ENCODE assay signal across 8 cellular contexts in genomic region chr4:102343964-102344519, GRCh38. TPM values are rescaled to one million over a fixed set of nuclear protein-coding genes. Genes with fewer than 3 reads are reported as not detected.
A peak's percentile ranks its signal among the peaks of the same experiment; 100 is the strongest.
DNase-seq lines count a peak whose midpoint lies in the region; ATAC-seq and TF ChIP-seq lines count a peak whose summit lies in the region.

No MANE protein-coding gene starts in this region.

- no TSS peak for BruUV-seq in A673 (replicated peaks; lab: Mats Ljungman, UMichigan)

- intact Hi-C loops in A673 (cut with micrococcal nuclease; ENCODE audit: unreplicated experiment), result loop anchor here (5.0 kb wide), 1 partner anchor 88 kb away; no protein-coding TSS in a partner anchor
- intact Hi-C loops in dorsolateral prefrontal cortex (cut with DNase I), result loop anchor here in 1 of 2 donors (10.0 kb wide), 1 partner anchor 81 kb away; no protein-coding TSS in a partner anchor
- intact Hi-C loops in uterus (cut with DNase I; ENCODE audit: low total_unique reads), result no loop called here

- H3K4me1 Mint-ChIP-seq in naive thymus-derived CD8-positive, alpha-beta T cell, result peaks cover 35 to 57% (median 51%) of the 10 kb centered on the region in 4 donors

- no peak for TF ChIP-seq POLR2A in uterus (IDR thresholded peaks at IDR 0.05)

- CTCF ChIA-PET in A673 (lab: Charles Lee), result no interaction called here

- H3K36me3 ChIP-seq in A673 (ENCODE audit: insufficient read depth, low read length, poor library complexity, severe bottlenecking) (no peaks in the 10 kb centered on the region), uterus (no peaks in the 10 kb centered on the region)

- H3K9me3 Mint-ChIP-seq in naive thymus-derived CD8-positive, alpha-beta T cell, result no peaks in the 10 kb centered on the region

- H3K4me3 ChIP-seq in A673 (ENCODE audit: low read depth, low read length, poor library complexity, severe bottlenecking) (peak overlapping the region; percentile 60), dorsolateral prefrontal cortex (peak overlapping the region; percentile 48 to 94 (median 73)), uterus (peak overlapping the region; percentile 50 to 58)

- H3K27ac ChIP-seq in A673 (ENCODE audit: low read depth, low read length, poor library complexity, severe bottlenecking) (peak overlapping the region; percentile 58), dorsolateral prefrontal cortex (peak overlapping the region in 46 of 59 donors; percentile 8 to 84 (median 66)), uterus (peak overlapping the region; percentile 66 to 78)

- DNase-seq in A673 (ENCODE audit: low spot score), result peak; percentile 54
- DNase-seq in SW480 (ENCODE audit: low spot score), result peak; percentile 74
- DNase-seq in dorsolateral prefrontal cortex, result peak in 3 of 10 donors; percentile 56 to 68 (median 58)
- DNase-seq in naive thymus-derived CD8-positive, alpha-beta T cell, result peak in 1 of 10 donors; percentile 1
- DNase-seq in uterus, result peak in 1 of 2 donors; percentile 31
- no peak for DNase-seq in superior temporal gyrus (ENCODE audit: extremely low spot score)

- no peaks in the 10 kb centered on the region for H3K27me3 Mint-ChIP-seq in naive thymus-derived CD8-positive, alpha-beta T cell

- POLR2A ChIA-PET in A673 (lab: Charles Lee; ENCODE audit: low non-redundant PET), result no interaction called here
- POLR2A ChIA-PET in naive thymus-derived CD8-positive, alpha-beta T cell (lab: Charles Lee), result interaction anchor here (1.2 to 2.0 kb wide), 4 partner anchors 12 to 525 kb away, joined by 3 to 7 read pairs (median 4); no protein-coding TSS in a partner anchor

- H3K9me3 ChIP-seq in A673 (ENCODE audit: low read depth, low read length, poor library complexity, severe bottlenecking) (no peaks in the 10 kb centered on the region), uterus (no peaks in the 10 kb centered on the region)

- H3K4me3 Mint-ChIP-seq in naive thymus-derived CD8-positive, alpha-beta T cell, result peak overlapping the region; percentile 84 to 96 (median 94)

- peaks cover 0 to 3% (median 2%) of the 10 kb centered on the region in 3 donors for H3K36me3 Mint-ChIP-seq in naive thymus-derived CD8-positive, alpha-beta T cell

- peak; percentile 36 for ATAC-seq in GM19025 (IDR thresholded peaks at IDR 0.05; ENCODE audit: low read depth, unreplicated experiment)
- ATAC-seq in HG03354 (IDR thresholded peaks at IDR 0.05; ENCODE audit: poor library complexity, severe bottlenecking, unreplicated experiment), result peak; percentile 43
- no peak for ATAC-seq in naive thymus-derived CD8-positive, alpha-beta T cell

- H3K27ac Mint-ChIP-seq in naive thymus-derived CD8-positive, alpha-beta T cell, result peak overlapping the region; percentile 86 to 99 (median 95)

- H3K27me3 ChIP-seq in A673 (replicated peaks; ENCODE audit: insufficient read depth, low read depth, low read length, poor library complexity) (peaks cover 5% of the 10 kb centered on the region), dorsolateral prefrontal cortex (no peaks in the 10 kb centered on the region), uterus (no peaks in the 10 kb centered on the region)

- H3K4me1 ChIP-seq in A673 (ENCODE audit: insufficient read depth, low read length, poor library complexity, severe bottlenecking), result peaks cover 14% of the 10 kb centered on the region
- no peaks in the 10 kb centered on the region for H3K4me1 ChIP-seq in uterus

- TF ChIP-seq CTCF in A673 (conservative IDR thresholded peaks at IDR 0.05; ENCODE audit: low read depth, low read length), result no peak
- TF ChIP-seq CTCF in dorsolateral prefrontal cortex (IDR thresholded peaks at IDR 0.05 in 54 of 56, conservative IDR thresholded peaks at IDR 0.05 in 2 of 56; ENCODE audit: low read depth in 1 of 56, partially characterized antibody in 56 of 56), result no peak
- TF ChIP-seq CTCF in uterus (IDR thresholded peaks at IDR 0.05), result peak in 1 of 4 experiments; percentile 0

RNA-seq across cellular contexts. Expression of gene SLC39A8, which starts 1.2 kb away (rescaled TPM):
- 8.8 and 12.3 TPM in 2 replicates for total RNA-seq in A673 (2021)
- total RNA-seq in dorsolateral prefrontal cortex, result 10 to 100 TPM in 86 of 120 experiments, 1 to 10 TPM in 34; 5.8 to 22.6 (median 11.5) TPM
- 10 to 100 TPM; 13.1 to 13.7 TPM for total RNA-seq in naive thymus-derived CD8-positive, alpha-beta T cell
- polyA plus RNA-seq in naive thymus-derived CD8-positive, alpha-beta T cell, result 10 to 100 TPM; 32.8 to 39.4 (median 35.2) TPM
- 10 to 100 TPM in 3 of 4 donors, 1 to 10 TPM in 1; 9.4 to 38.6 (median 14.4) TPM for total RNA-seq in uterus

Comparison
In these comparisons a context has a peak if more than half of its experiments do, and no peak if none do; other contexts are left out.
1. ATAC-seq: peak in GM19025 (single experiment) and HG03354 (single experiment); none in naive thymus-derived CD8-positive, alpha-beta T cell (0 of 2).
2. Peak in every context shown above with its lines, with median percentiles within 50 percentile points of each other: H3K27ac ChIP-seq and H3K4me3 ChIP-seq.